ENCODE assay signal across 11 cellular contexts in the genomic region with DNA sequence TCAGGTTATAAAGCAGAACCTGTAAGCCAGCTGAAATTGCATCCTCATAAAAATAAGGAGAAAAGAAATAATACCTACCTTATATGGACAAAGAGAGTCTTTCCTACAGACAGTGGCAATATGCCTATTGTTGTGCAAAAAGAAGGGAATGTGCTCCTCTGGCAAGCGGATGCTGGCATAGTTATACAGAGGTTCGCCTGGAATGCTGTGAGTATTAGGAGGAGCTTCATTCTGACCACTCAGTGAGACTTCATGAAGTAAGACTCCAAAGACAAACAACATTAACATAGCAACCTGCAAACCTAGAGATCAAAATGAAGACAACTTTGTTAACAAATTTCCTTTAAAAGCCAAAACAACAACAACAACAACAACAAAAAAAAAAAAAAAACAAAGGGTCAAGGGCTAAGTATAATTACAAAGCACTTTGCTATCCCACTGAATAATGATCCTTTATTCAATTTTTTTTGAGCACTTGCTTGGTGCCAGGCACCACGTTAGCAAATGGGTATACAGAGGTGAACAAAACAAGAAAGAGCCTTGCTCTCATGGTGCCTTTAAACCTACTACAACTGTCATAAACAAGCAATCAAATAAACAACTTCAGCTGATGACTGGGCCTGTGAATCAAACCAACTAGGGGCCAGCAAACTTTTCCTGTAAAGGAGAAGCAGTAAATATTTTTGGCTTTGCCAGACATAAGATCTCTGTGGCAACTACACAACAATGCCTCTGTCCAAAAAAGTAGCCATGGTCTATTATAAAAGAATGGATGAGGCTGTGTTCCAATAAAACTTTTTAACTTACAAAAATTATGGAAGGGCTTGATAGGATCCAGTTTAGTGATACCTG. TPM values are rescaled to one million over a fixed set of nuclear protein-coding genes. Genes with fewer than 3 reads are reported as not detected.
DNase-seq lines count a peak whose midpoint lies in the region; ATAC-seq and TF ChIP-seq lines count a peak whose summit lies in the region.
"Had no signal": no experiment of that assay in that cellular context is flagged by ENCODE, and none has a peak within 500 bp of the region (broad histone marks: within the 10 kb centered on the region; RNA-seq: fewer than 3 reads in every experiment).

No MANE protein-coding gene starts in this region.

- H3K4me3 ChIP-seq in NT2/D1 (ENCODE audit: insufficient read length, low read depth) (no peak overlapping the region), neural progenitor cell (no peak overlapping the region), SJCRH30 (no peak overlapping the region)

- peaks cover 5% of the 10 kb centered on the region for H3K27me3 ChIP-seq in NT2/D1 (ENCODE audit: insufficient read depth, insufficient read length)
- H3K27me3 ChIP-seq in neural progenitor cell = peaks cover 36% of the 10 kb centered on the region
- H3K27me3 ChIP-seq in SJCRH30 = no peaks in the 10 kb centered on the region

- ATAC-seq in HG03520 (IDR thresholded peaks at IDR 0.05; ENCODE audit: unreplicated experiment) = no peak

- H3K79me2 ChIP-seq in neural progenitor cell (ENCODE audit: low read depth) = no peaks in the 10 kb centered on the region

- H3K36me3 ChIP-seq in NT2/D1 (ENCODE audit: insufficient read depth, insufficient read length, low read length) = peaks cover 47% of the 10 kb centered on the region
- no peaks in the 10 kb centered on the region for H3K36me3 ChIP-seq in neural progenitor cell
- no peaks in the 10 kb centered on the region for H3K36me3 ChIP-seq in SJCRH30

- H4K20me1 ChIP-seq in neural progenitor cell (ENCODE audit: low read depth) = peaks cover 7% of the 10 kb centered on the region

- no peak for TF ChIP-seq CTCF in neural progenitor cell (IDR thresholded peaks at IDR 0.05)

- H3K4me1 Mint-ChIP-seq in neural progenitor cell = peaks cover 37% of the 10 kb centered on the region

- H3K27me3 Mint-ChIP-seq in neural progenitor cell (ENCODE audit: insufficient read depth, low read depth) = peaks cover 10% of the 10 kb centered on the region

- DNase-seq in AG20443 (ENCODE audit: low spot score) (peak; percentile 84), NT2/D1 (ENCODE audit: low read depth, low spot score) (peak; percentile 81), fibroblast of peridontal ligament (ENCODE audit: extremely low read depth) (peak; percentile 92), neural progenitor cell (ENCODE audit: low spot score) (peak; percentile 51), NCI-H524 (lab: John Stamatoyannopoulos, UW) (no peak), SJCRH30 (no peak), T1000 (lab: John Stamatoyannopoulos, UW) (no peak)
- DNase-seq: activated T-cell treated with anti-CD3 and anti-CD28 coated beads for 4 hours, NCI-H2227 treated with DMSO at 0.1 percent for 48 hours had no signal

- no peak overlapping the region for H3K27ac Mint-ChIP-seq in neural progenitor cell
- H3K27ac Mint-ChIP-seq: mesothelial cell of epicardium had no signal

- H3K27ac ChIP-seq in neural progenitor cell (no peak overlapping the region), SJCRH30 (no peak overlapping the region)

- no peaks in the 10 kb centered on the region for H3K9me3 Mint-ChIP-seq in neural progenitor cell
- H3K9me3 Mint-ChIP-seq: mesothelial cell of epicardium had no signal

- H2AFZ ChIP-seq in neural progenitor cell (replicated peaks) = no peak overlapping the region

- H3K4me1 ChIP-seq in NT2/D1 (ENCODE audit: insufficient read depth, insufficient read length) (peaks cover 3% of the 10 kb centered on the region), neural progenitor cell (peaks cover 23% of the 10 kb centered on the region), SJCRH30 (0 out of 2 replicates have a peak, but pooled peaks cover 5% of the 10 kb centered on the region)

- H3K4me3 Mint-ChIP-seq in neural progenitor cell = no peak overlapping the region
- H3K4me3 Mint-ChIP-seq: mesothelial cell of epicardium had no signal

- H3F3A ChIP-seq in neural progenitor cell (ENCODE audit: low read depth) = peaks cover 31% of the 10 kb centered on the region

- H3K9ac ChIP-seq in NT2/D1 (ENCODE audit: insufficient read length, low read depth) (no peak overlapping the region), neural progenitor cell (no peak overlapping the region)

- H3K4me2 ChIP-seq in neural progenitor cell = peak overlapping the region; percentile 51

- no peaks in the 10 kb centered on the region for H3K9me3 ChIP-seq in NT2/D1 (ENCODE audit: insufficient read depth, low read length)
- no peaks in the 10 kb centered on the region for H3K9me3 ChIP-seq in neural progenitor cell (ENCODE audit: low read depth)
- no peaks in the 10 kb centered on the region for H3K9me3 ChIP-seq in SJCRH30 (replicated peaks)

- H3K36me3 Mint-ChIP-seq in neural progenitor cell = no peaks in the 10 kb centered on the region

RNA-seq across cellular contexts. Expression of a gene that starts 3.7 kb away (rescaled TPM):
- total RNA-seq in neural progenitor cell (ENCODE audit: low replicate concordance) = 0.96 and 2.5 TPM in 2 replicates
- 8.0 and 11.7 TPM in 2 replicates for total RNA-seq in SJCRH30 (2014; rRNA removed; shearing (Covaris generic))

RNA-seq across cellular contexts. Expression of a gene that starts 42.3 kb away (rescaled TPM):
- 14.6 and 24.4 TPM in 2 replicates for total RNA-seq in neural progenitor cell (ENCODE audit: low replicate concordance)
- 9.5 and 12.7 TPM in 2 replicates for total RNA-seq in SJCRH30 (2014; rRNA removed; shearing (Covaris generic))

Comparison
In these comparisons a context has a peak if more than half of its experiments do, and no peak if none do; other contexts are left out.
1. DNase-seq: peak in AG20443 (single experiment), NT2/D1 (single experiment), fibroblast of peridontal ligament (single experiment) and neural progenitor cell (single experiment); none in NCI-H524 (0 of 2), SJCRH30 (0 of 2) and T1000 (single experiment).